ENCODE assay signal across 26 cellular contexts in the genomic region with DNA sequence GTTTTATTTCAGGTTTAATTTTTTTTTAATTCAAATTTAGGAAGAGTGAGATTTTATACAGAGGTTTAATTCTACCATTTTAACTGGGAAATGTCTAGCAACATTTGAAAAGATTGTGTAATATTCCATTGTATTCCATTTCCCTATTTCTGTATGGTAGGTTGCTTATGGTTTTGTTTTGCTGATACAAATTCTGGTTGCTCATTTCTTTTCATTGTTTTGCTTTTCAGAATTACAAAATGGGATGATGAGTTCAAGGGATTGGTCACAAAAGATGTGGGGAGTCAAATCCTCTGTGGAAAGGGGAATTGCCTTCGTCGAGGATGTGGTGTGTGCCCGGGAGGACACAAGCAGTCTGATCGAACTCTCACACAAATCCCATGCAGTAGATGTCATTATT.
"Had no signal": no experiment of that assay in that cellular context is flagged by ENCODE, and none has a peak within 500 bp of the region (broad histone marks: within the 10 kb centered on the region; RNA-seq: fewer than 3 reads in every experiment).

No MANE protein-coding gene starts in this region.

- H3K36me3 Mint-ChIP-seq: natural killer cell had no signal

- H3K27ac Mint-ChIP-seq: activated naive CD8-positive, alpha-beta T cell; activated T-cell treated with anti-CD3 and anti-CD28 coated beads, Interleukin-2, amount 50 U/mL, for 24 hours; activated T-helper 17 cell treated with anti-CD3 and anti-CD28 coated beads, Interleukin-2, amount 50 U/mL, for 72 hours; endodermal cell; T-helper 2 cell treated with Interferon-gamma antibody and Interleukin-4, amounts not matched to agents 5 μg/mL and 100 μg/mL, for 36 hours had no signal

- H3K4me3 Mint-ChIP-seq: activated T-cell treated with anti-CD3 and anti-CD28 coated beads, Interleukin-2, amount 50 U/mL, for 24 hours; endodermal cell had no signal

- FAIRE-seq: TTC549 had no signal

- H3K27ac ChIP-seq: adrenal gland, ascending aorta, brain microvascular endothelial cell, colonic mucosa, left ventricle myocardium inferior, uterus, WERI-Rb-1 had no signal

- H3K4me1 ChIP-seq: colonic mucosa, prostate gland had no signal

- H3K4me3 ChIP-seq: adrenal gland, ascending aorta, colonic mucosa, left ventricle myocardium inferior, prostate gland, uterus had no signal

- H3K27me3 ChIP-seq: adrenal gland, ascending aorta, brain microvascular endothelial cell, colonic mucosa, uterus had no signal

- H3K9me3 Mint-ChIP-seq: activated T-cell treated with anti-CD3 and anti-CD28 coated beads, Interleukin-2, amount 50 U/mL, for 24 hours; activated T-helper 17 cell treated with anti-CD3 and anti-CD28 coated beads, Interleukin-2, amount 50 U/mL, for 72 hours; immature natural killer cell; natural killer cell had no signal

- H3K9me3 ChIP-seq: adrenal gland, ascending aorta, colonic mucosa, left ventricle myocardium inferior, prostate gland, uterus had no signal

- H3K27me3 Mint-ChIP-seq: activated naive CD8-positive, alpha-beta T cell; activated T-helper 17 cell treated with anti-CD3 and anti-CD28 coated beads, Interleukin-2, amount 50 U/mL, for 72 hours had no signal

- DNase-seq: activated CD4-positive, alpha-beta T cell treated with anti-CD3 and anti-CD28 coated beads, Interleukin-2, amount 50 U/mL, for 1 hour; activated CD4-positive, CD25-positive, alpha-beta regulatory T cell treated with anti-CD3 and anti-CD28 coated beads, Interleukin-2, amount 50 U/mL, for 72 hours; activated CD8-positive, alpha-beta memory T cell treated with anti-CD3 and anti-CD28 coated beads, Interleukin-2, amount 50 U/mL, for 4 hours; activated naive CD4-positive, alpha-beta T cell; activated T-cell treated with anti-CD3 and anti-CD28 coated beads, Interleukin-2, amount 50 U/mL, for 24 hours; adrenal gland; brain microvascular endothelial cell; caudate nucleus; colonic mucosa; endodermal cell; foreskin melanocyte; kidney glomerular epithelial cell; left ventricle myocardium inferior; midbrain; natural killer cell; stimulated activated CD4-positive, alpha-beta T cell treated with anti-CD3 and anti-CD28 coated beads, Interleukin-4, amount 100 ng/mL, for 24 hours; stimulated activated naive CD8-positive, alpha-beta T cell treated with anti-CD3 and anti-CD28 coated beads, Interleukin-15, Interleukin-2, amounts not matched to agents 100 U/mL and 50 U/mL, for 24 hours; uterus; WERI-Rb-1 had no signal

- H3K36me3 ChIP-seq: adrenal gland, ascending aorta, brain microvascular endothelial cell, colonic mucosa, left ventricle myocardium inferior, prostate gland, uterus, WERI-Rb-1 had no signal

- ATAC-seq: activated T-helper 17 cell treated with anti-CD3 and anti-CD28 coated beads, Interleukin-2, amount 50 U/mL, for 72 hours; stimulated activated naive CD8-positive, alpha-beta T cell treated with anti-CD3 and anti-CD28 coated beads, Interleukin-15, Interleukin-2, amounts not matched to agents 100 U/mL and 50 U/mL, for 24 hours had no signal
